In the genomic region with DNA sequence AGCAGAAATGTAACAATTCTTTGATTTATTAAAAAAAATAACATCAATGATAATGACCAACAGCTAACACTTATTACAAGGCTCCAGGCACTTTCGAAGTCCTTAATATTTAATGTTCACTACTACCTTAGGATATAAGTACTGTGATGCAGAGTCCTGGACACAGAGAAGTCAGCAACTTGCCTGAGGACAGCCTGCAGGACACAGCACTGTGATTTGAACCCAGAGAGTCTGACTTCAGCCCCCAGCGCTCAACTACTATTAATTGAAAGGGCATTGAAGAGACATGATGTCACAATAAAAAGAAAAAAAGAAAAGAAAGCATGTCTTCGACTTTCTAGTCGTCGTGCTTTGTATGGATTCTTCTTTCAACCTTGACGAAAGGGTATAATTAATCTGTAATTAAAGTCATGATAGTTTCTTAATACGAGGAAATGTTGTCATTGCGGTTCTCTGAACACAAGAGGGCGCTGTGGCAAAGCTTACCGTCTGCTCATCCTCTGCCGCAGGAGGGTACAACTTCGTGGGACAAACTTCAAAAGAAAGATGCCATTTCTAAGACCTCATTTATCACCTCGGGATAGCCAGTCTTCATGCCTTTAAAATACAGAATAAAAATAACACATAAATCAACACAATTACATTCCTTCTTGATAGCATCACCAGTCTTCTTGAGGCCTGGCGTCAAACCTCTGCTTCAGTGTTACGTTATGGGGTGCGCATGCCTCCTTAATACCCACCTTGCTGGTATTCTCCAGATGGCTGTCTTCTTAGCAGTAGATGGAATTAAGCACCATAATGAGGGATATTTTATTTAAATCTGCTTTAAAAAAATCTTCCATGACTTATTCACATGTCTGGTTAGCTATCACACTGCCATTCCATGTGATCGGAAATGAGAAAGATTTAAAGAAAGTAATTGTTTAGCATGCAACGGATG, we compare ENCODE assay signal across 1 cellular context.
TF ChIP-seq lines count a peak whose summit lies in the region.

No MANE protein-coding gene starts in this region.

TF ChIP-seq in endothelial cell of umbilical vein, 7 proteins besides CTCF, POLR2A, EP300 and RAD21:
- TF ChIP-seq FOS (IDR thresholded peaks at IDR 0.05; ENCODE audit: borderline replicate concordance, insufficient read depth, low read length) (no peak), JUN (IDR thresholded peaks at IDR 0.05; ENCODE audit: borderline replicate concordance, insufficient read depth, insufficient read length, low read depth) (no peak), POLR2AphosphoS5 (IDR thresholded peaks at IDR 0.05; ENCODE audit: insufficient read depth, low read depth, low read length) (no peak), GATA2 (IDR thresholded peaks at IDR 0.05; ENCODE audit: insufficient read depth, insufficient read length, low read depth, low read length) (no peak), MYC (IDR thresholded peaks at IDR 0.05; ENCODE audit: low read depth, low read length) (no peak), EZH2 (IDR thresholded peaks at IDR 0.05; ENCODE audit: borderline replicate concordance, low read depth, low read length, severe bottlenecking) (no peak)
- TF ChIP-seq, protein P1, sequence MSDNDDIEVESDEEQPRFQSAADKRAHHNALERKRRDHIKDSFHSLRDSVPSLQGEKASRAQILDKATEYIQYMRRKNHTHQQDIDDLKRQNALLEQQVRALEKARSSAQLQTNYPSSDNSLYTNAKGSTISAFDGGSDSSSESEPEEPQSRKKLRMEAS (IDR thresholded peaks at IDR 0.05; ENCODE audit: insufficient read depth, insufficient read length): no peak
